ENCODE assay signal across 24 cellular contexts in genomic region chr1:23903754-23904153, GRCh38. TPM values are rescaled to one million over a fixed set of nuclear protein-coding genes. Genes with fewer than 3 reads are reported as not detected.
"Had no signal": no experiment of that assay in that cellular context is flagged by ENCODE, and none has a peak within 500 bp of the region (broad histone marks: within the 10 kb centered on the region; RNA-seq: fewer than 3 reads in every experiment).

No MANE protein-coding gene starts in this region.

- H3K27me3 ChIP-seq: ascending aorta had no signal

- ATAC-seq: gastroesophageal sphincter, left ventricle myocardium superior had no signal

- H3K4me1 ChIP-seq: ascending aorta, breast epithelium had no signal

- H3K27ac Mint-ChIP-seq: activated naive CD4-positive, alpha-beta T cell treated with anti-CD3 and anti-CD28 coated beads for 36 hours; activated T-helper 2 cell treated with anti-CD3 and anti-CD28 coated beads, Interferon-gamma antibody, Interleukin-2, Interleukin-4, amounts not matched to agents 10 μg/mL and 5 μg/mL and 100 μg/mL, durations not matched to agents 14 hours and 24 hours and 36 hours; dendritic cell treated with granulocyte-macrophage colony-stimulating factor and Interleukin-4, amounts not matched to agents 40 ng/mL and 50 ng/mL, for 4 days; progenitor cell of endocrine pancreas had no signal

- H3K36me3 ChIP-seq: ascending aorta, breast epithelium, gastroesophageal sphincter, right atrium auricular region, tibial nerve had no signal

- H3K9me3 ChIP-seq: ascending aorta, breast epithelium, gastroesophageal sphincter, right atrium auricular region, tibial nerve had no signal

- H3K4me3 Mint-ChIP-seq: activated naive CD4-positive, alpha-beta T cell treated with anti-CD3 and anti-CD28 coated beads for 36 hours had no signal

- DNase-seq: activated CD4-positive, alpha-beta T cell treated with anti-CD3 and anti-CD28 coated beads for 1 hour; activated CD4-positive, alpha-beta T cell treated with anti-CD3 and anti-CD28 coated beads, Interleukin-2, amount 50 U/mL, for 4 hours; activated naive CD4-positive, alpha-beta T cell treated with anti-CD3 and anti-CD28 coated beads for 36 hours; activated naive CD8-positive, alpha-beta T cell treated with anti-CD3 and anti-CD28 coated beads, Interleukin-2, amount 50 U/mL, for 24 hours; erythroblast; hippocampal formation; kidney glomerular epithelial cell; left ventricle myocardium superior; mesendoderm; stimulated activated CD4-positive, alpha-beta T cell treated with anti-CD3 and anti-CD28 coated beads, Interleukin-15, amount 100 ng/mL, for 24 hours; stimulated activated CD4-positive, alpha-beta T cell treated with anti-CD3 and anti-CD28 coated beads, Interleukin-4, amount 100 ng/mL, for 1 hour; stimulated activated naive CD4-positive, alpha-beta T cell treated with Interleukin-2 at 50 U/mL for 16 hours; substantia nigra had no signal

- H3K9me3 Mint-ChIP-seq: activated naive CD4-positive, alpha-beta T cell treated with anti-CD3 and anti-CD28 coated beads for 36 hours; activated naive CD8-positive, alpha-beta T cell treated with anti-CD3 and anti-CD28 coated beads, Interleukin-2, amount 50 U/mL, for 24 hours; activated T-helper 2 cell treated with anti-CD3 and anti-CD28 coated beads, Interferon-gamma antibody, Interleukin-2, Interleukin-4, amounts not matched to agents 10 μg/mL and 5 μg/mL and 100 μg/mL, durations not matched to agents 14 hours and 24 hours and 36 hours; dendritic cell treated with granulocyte-macrophage colony-stimulating factor and Interleukin-4, amounts not matched to agents 40 ng/mL and 50 ng/mL, for 4 days had no signal

- H3K27ac ChIP-seq: ascending aorta, breast epithelium, gastroesophageal sphincter, right atrium auricular region, skin epidermis, tibial nerve had no signal

RNA-seq across cellular contexts. Expression of gene CNR2, which starts 9.4 kb away (rescaled TPM):
- total RNA-seq: activated naive CD4-positive, alpha-beta T cell treated with anti-CD3 and anti-CD28 coated beads for 36 hours; ascending aorta; cerebellum; gastroesophageal sphincter; left ventricle myocardium superior; progenitor cell of endocrine pancreas; tibial nerve had no signal
- polyA plus RNA-seq: neural cell had no signal
